11 cellular contexts compared by ENCODE assay signal in genomic region chr4:1137850-1138249, GRCh38. TPM values are rescaled to one million over a fixed set of nuclear protein-coding genes. Genes with fewer than 3 reads are reported as not detected.
DNase-seq lines count a peak whose midpoint lies in the region; ATAC-seq and TF ChIP-seq lines count a peak whose summit lies in the region.
"Had no signal": no experiment of that assay in that cellular context is flagged by ENCODE, and none has a peak within 500 bp of the region (broad histone marks: within the 10 kb centered on the region; RNA-seq: fewer than 3 reads in every experiment).

No MANE protein-coding gene starts in this region.

- TF ChIP-seq POLR2A in IMR-90 (IDR thresholded peaks at IDR 0.05; ENCODE audit: low read depth, low read length) (no peak), uterus (IDR thresholded peaks at IDR 0.05) (no peak), stomach (IDR thresholded peaks at IDR 0.05) (no peak)

- no peaks in the 10 kb centered on the region for H4K20me1 ChIP-seq in IMR-90 (ENCODE audit: insufficient read depth, low read length)

- peaks cover 20% of the 10 kb centered on the region for H3K27me3 ChIP-seq in IMR-90 (ENCODE audit: control insufficient read depth, insufficient read depth, low read length)
- no peaks in the 10 kb centered on the region for H3K27me3 ChIP-seq in lower lobe of right lung (ENCODE audit: low read depth)
- H3K27me3 ChIP-seq in uterus, result no peaks in the 10 kb centered on the region
- peaks cover 0 to 15% (median 0%) of the 10 kb centered on the region in 3 donors for H3K27me3 ChIP-seq in stomach

- H3K27me3 Mint-ChIP-seq in CD14-positive monocyte (ENCODE audit: low read depth in 3 of 3), result peaks cover 6 to 18% (median 18%) of the 10 kb centered on the region in 3 donors
- H3K27me3 Mint-ChIP-seq in activated CD8-positive, alpha-beta T cell treated with anti-CD3 and anti-CD28 coated beads, Interleukin-2, amount 10 ng/mL, durations not matched to agents 7 days and 5 days (ENCODE audit: low read depth), result peaks cover 12% of the 10 kb centered on the region

- H2AFZ ChIP-seq in IMR-90 (replicated peaks; ENCODE audit: low read length, poor library complexity), result no peak overlapping the region

- H3K56ac ChIP-seq in IMR-90 (ENCODE audit: extremely low read depth, insufficient read depth, low read length), result no peak overlapping the region

- H2AK9ac ChIP-seq in IMR-90 (replicated peaks; ENCODE audit: low read depth, low read length, poor library complexity), result no peak overlapping the region

- H3K4me2 ChIP-seq in IMR-90 (ENCODE audit: low read depth, low read length), result no peak overlapping the region

- POLR2A ChIA-PET in IMR-90 (lab: Charles Lee; ENCODE audit: unreplicated experiment), result no interaction called here
- POLR2A ChIA-PET in activated CD8-positive, alpha-beta T cell treated with anti-CD3 and anti-CD28 coated beads, Interleukin-2, amount 10 ng/mL, durations not matched to agents 7 days and 5 days (lab: Charles Lee), result interaction anchor here (0.5 to 1.6 kb wide), 7 partner anchors 16 to 468 kb away, joined by 3 to 14 read pairs (median 3); partner anchors contain the start of gene CTBP1

- CTCF ChIA-PET in IMR-90 (lab: Yijun Ruan, JAX), result interaction anchor here (1.0 kb wide), 1 partner anchor 130 kb away, joined by 9 read pairs; no protein-coding TSS in a partner anchor
- CTCF ChIA-PET in activated CD8-positive, alpha-beta T cell treated with anti-CD3 and anti-CD28 coated beads, Interleukin-2, amount 10 ng/mL, durations not matched to agents 7 days and 5 days (lab: Charles Lee), result interaction anchor here (0.6 to 3.0 kb wide), 16 partner anchors 9 to 218 kb away, joined by 3 to 24 read pairs (median 4); partner anchors contain the start of gene UVSSA

- H2BK5ac ChIP-seq in IMR-90 (ENCODE audit: low read depth, low read length, poor library complexity, severe bottlenecking), result no peak overlapping the region

- intact Hi-C loops in CD14-positive monocyte (cut with micrococcal nuclease) (loop anchor here in 1 of 2 donors (2.0 kb wide), 1 partner anchor 209 kb away; the partner anchor contains the start of gene UVSSA), IMR-90 (cut with micrococcal nuclease) (no loop called here), lower lobe of right lung (cut with DNase I) (no loop called here), uterus (cut with DNase I; ENCODE audit: low total_unique reads) (loop anchor here (10.0 kb wide), 1 partner anchor 227 kb away; no protein-coding TSS in a partner anchor), stomach (cut with DNase I; ENCODE audit: low total_unique reads) (loop anchor here (10.0 kb wide), 2 partner anchors 127 to 217 kb away; no protein-coding TSS in a partner anchor)

- no peak for TF ChIP-seq EP300 in stomach (IDR thresholded peaks at IDR 0.05)

- H2BK15ac ChIP-seq in IMR-90 (ENCODE audit: low read depth, low read length), result no peak overlapping the region

- no peaks in the 10 kb centered on the region; the same call in 1 of the 2 replicates for H3K9me1 ChIP-seq in IMR-90 (ENCODE audit: insufficient read depth, low read length)

- no peaks in the 10 kb centered on the region for H3K79me1 ChIP-seq in IMR-90 (ENCODE audit: low read depth in 1 of 2, low read length in 2 of 2)

- in situ Hi-C loops in IMR-90 (cut with MboI; ENCODE audit: low sequenced_read_pairs), result no loop called here

- no peak overlapping the region for H3K23ac ChIP-seq in IMR-90 (ENCODE audit: low read depth, low read length)

- no peak for TF ChIP-seq RAD21 in IMR-90 (IDR thresholded peaks at IDR 0.05; ENCODE audit: low read length)

- no peaks in the 10 kb centered on the region for H3K9me3 Mint-ChIP-seq in CD14-positive monocyte
- no peaks in the 10 kb centered on the region for H3K9me3 Mint-ChIP-seq in activated CD8-positive, alpha-beta T cell treated with anti-CD3 and anti-CD28 coated beads, Interleukin-2, amount 10 ng/mL, durations not matched to agents 7 days and 5 days (ENCODE audit: insufficient read depth)

- H4K8ac ChIP-seq in IMR-90 (ENCODE audit: low read depth in 2 of 2, low read length in 2 of 2), result no peak overlapping the region

- no CpG with 5 or more reads among the region's 2 CpGs for WGBS in IMR-90 (ENCODE audit: extremely low coverage in 2 of 2, insufficient read length in 1 of 2), 2 experiments
- WGBS in stomach, 5 donors, result 85 to 92% (median 88%) methylated on average over 2 of the region's 2 CpGs

- no peak overlapping the region for H2BK20ac ChIP-seq in IMR-90 (ENCODE audit: low read depth, low read length)

- no peak overlapping the region for H3K18ac ChIP-seq in IMR-90 (ENCODE audit: low read depth, low read length)

- ATAC-seq in IMR-90 (ENCODE audit: low read depth) (no peak), lower lobe of right lung (peak; percentile 64 to 68), HG02885 (IDR thresholded peaks at IDR 0.05; ENCODE audit: poor library complexity, unreplicated experiment) (no peak), GM18867 (IDR thresholded peaks at IDR 0.05; ENCODE audit: unreplicated experiment) (no peak)
- ATAC-seq in activated CD8-positive, alpha-beta T cell treated with anti-CD3 and anti-CD28 coated beads, Interleukin-2, amount 10 ng/mL, durations not matched to agents 7 days and 5 days, result no peak

- H3K4me1 ChIP-seq in IMR-90 (ENCODE audit: control insufficient read depth, insufficient read depth, low read length) (no peaks in the 10 kb centered on the region), lower lobe of right lung (peaks cover 5% of the 10 kb centered on the region), uterus (no peaks in the 10 kb centered on the region), stomach (peaks cover 0 to 17% (median 0%) of the 10 kb centered on the region in 4 donors)

- DNase-seq in CD14-positive monocyte (ENCODE audit: low spot score) (no peak), IMR-90 (no peak), lower lobe of right lung (no peak), uterus (no peak), stomach (no peak)
- DNase-seq in activated CD8-positive, alpha-beta T cell treated with anti-CD3 and anti-CD28 coated beads, Interleukin-2, amount 10 ng/mL, durations not matched to agents 7 days and 5 days, result no peak
- DNase-seq: mammary epithelial cell, NCI-H524, trophoblast cell had no signal

- H3K27ac ChIP-seq in IMR-90 (ENCODE audit: insufficient read depth, low read length), result no peak overlapping the region
- peak overlapping the region; percentile 27 for H3K27ac ChIP-seq in lower lobe of right lung
- H3K27ac ChIP-seq in uterus, result no peak overlapping the region
- H3K27ac ChIP-seq in stomach, result peak overlapping the region in 1 of 5 donors; percentile 22

- H2AK5ac ChIP-seq in IMR-90 (ENCODE audit: low read depth, low read length), result no peak overlapping the region

- H3K4me3 ChIP-seq in IMR-90 (ENCODE audit: insufficient read depth, low read depth, low read length) (no peak overlapping the region), lower lobe of right lung (peak overlapping the region; percentile 35), uterus (no peak overlapping the region), stomach (peak overlapping the region in 1 of 4 donors; percentile 13)

- peak overlapping the region; percentile 57 to 89 for H3K4me3 Mint-ChIP-seq in CD14-positive monocyte
- H3K4me3 Mint-ChIP-seq in activated CD8-positive, alpha-beta T cell treated with anti-CD3 and anti-CD28 coated beads, Interleukin-2, amount 10 ng/mL, durations not matched to agents 7 days and 5 days, result peak overlapping the region; percentile 68

- peaks cover 0 to 5% of the 10 kb centered on the region in 2 donors for H3K36me3 Mint-ChIP-seq in CD14-positive monocyte
- peaks cover 5% of the 10 kb centered on the region for H3K36me3 Mint-ChIP-seq in activated CD8-positive, alpha-beta T cell treated with anti-CD3 and anti-CD28 coated beads, Interleukin-2, amount 10 ng/mL, durations not matched to agents 7 days and 5 days (ENCODE audit: low read depth)

- no peak overlapping the region for H4K91ac ChIP-seq in IMR-90 (ENCODE audit: insufficient read depth, low read depth, low read length)

- no peak overlapping the region for H3K9ac ChIP-seq in IMR-90 (ENCODE audit: low read depth, low read length)

- H2BK120ac ChIP-seq in IMR-90 (ENCODE audit: low read depth, low read length), result no peak overlapping the region

- dilution Hi-C loops in IMR-90 (cut with HindIII; ENCODE audit: low sequenced_read_pairs, unreplicated experiment), result no loop called here

- peak overlapping the region; percentile 90 to 96 (median 93) for H3K27ac Mint-ChIP-seq in CD14-positive monocyte
- H3K27ac Mint-ChIP-seq in activated CD8-positive, alpha-beta T cell treated with anti-CD3 and anti-CD28 coated beads, Interleukin-2, amount 10 ng/mL, durations not matched to agents 7 days and 5 days, result peak overlapping the region; percentile 67

- H4K5ac ChIP-seq in IMR-90 (ENCODE audit: low read depth, low read length), result no peak overlapping the region

- H3K9me3 ChIP-seq in IMR-90 (ENCODE audit: control insufficient read depth, insufficient read depth, low read length) (peaks cover 2% of the 10 kb centered on the region; the same call in 1 of the 2 replicates), lower lobe of right lung (no peaks in the 10 kb centered on the region), uterus (no peaks in the 10 kb centered on the region), stomach (no peaks in the 10 kb centered on the region)

- TF ChIP-seq CTCF in CD14-positive monocyte (IDR thresholded peaks at IDR 0.05), result no peak
- no peak for TF ChIP-seq CTCF in IMR-90 (conservative IDR thresholded peaks at IDR 0.05; ENCODE audit: low read depth, low read length)
- no peak for TF ChIP-seq CTCF in lower lobe of right lung (IDR thresholded peaks at IDR 0.05)
- no peak for TF ChIP-seq CTCF in uterus (IDR thresholded peaks at IDR 0.05)
- TF ChIP-seq CTCF in stomach (IDR thresholded peaks at IDR 0.05), result no peak

- BruUV-seq in IMR-90 (replicated peaks; lab: Mats Ljungman, UMichigan), result no TSS peak

- H3K4ac ChIP-seq in IMR-90 (ENCODE audit: low read depth, low read length), result no peak overlapping the region

- H3K36me3 ChIP-seq in IMR-90 (ENCODE audit: control insufficient read depth, insufficient read depth, low read length) (no peaks in the 10 kb centered on the region), lower lobe of right lung (no peaks in the 10 kb centered on the region), uterus (no peaks in the 10 kb centered on the region), stomach (no peaks in the 10 kb centered on the region)

- no peak overlapping the region for H3K14ac ChIP-seq in IMR-90 (replicated peaks; ENCODE audit: low read depth, low read length)

- peaks cover 50% of the 10 kb centered on the region for H3K4me1 Mint-ChIP-seq in CD14-positive monocyte
- peaks cover 23% of the 10 kb centered on the region for H3K4me1 Mint-ChIP-seq in activated CD8-positive, alpha-beta T cell treated with anti-CD3 and anti-CD28 coated beads, Interleukin-2, amount 10 ng/mL, durations not matched to agents 7 days and 5 days (ENCODE audit: low read depth)

RNA-seq across cellular contexts. Expression of gene RNF212, which starts 24.5 kb away (rescaled TPM):
- under 1 TPM in 1 of 2 donors, not detected in 1; 0.17 TPM for polyA plus RNA-seq in CD14-positive monocyte
- total RNA-seq in IMR-90 (2012; rRNA removed), result under 0.01 TPM in 2 replicates
- polyA plus RNA-seq in IMR-90 (2012; rRNA removed), result 0.46 and 0.51 TPM in 2 replicates
- polyA plus RNA-seq in IMR-90 (2012; cell fraction: cytosol; rRNA removed), result 0.08 and 0.35 TPM in 2 replicates
- polyA plus RNA-seq in IMR-90 (2012; cell fraction: nucleus; rRNA removed; ENCODE audit: low replicate concordance), result 0.96 and 1.3 TPM in 2 replicates
- 1 to 10 TPM; 2.0 to 2.7 TPM for total RNA-seq in activated CD8-positive, alpha-beta T cell treated with anti-CD3 and anti-CD28 coated beads, Interleukin-2, amount 10 ng/mL, durations not matched to agents 7 days and 5 days
- total RNA-seq in lower lobe of right lung, result 6.8 TPM
- total RNA-seq in uterus, result 10 to 100 TPM in 1 of 4 donors, 1 to 10 TPM in 2, under 1 TPM in 1; 0.77 to 13.5 (median 5.2) TPM
- total RNA-seq in stomach, result 1 to 10 TPM in 1 of 5 donors, not detected in 4; 1.3 TPM
- 1 to 10 TPM; 1.7 to 4.8 (median 3.5) TPM for polyA plus RNA-seq in stomach

RNA-seq across cellular contexts. Expression of gene SPON2, which starts 34.5 kb away (rescaled TPM):
- polyA plus RNA-seq in CD14-positive monocyte (under 1 TPM; 0.74 to 0.90 TPM), IMR-90 (2012; rRNA removed) (177 and 209 TPM in 2 replicates), stomach (10 to 100 TPM; 20.1 to 54.6 (median 40.6) TPM)
- total RNA-seq in IMR-90 (2012; rRNA removed) (21.1 and 21.7 TPM in 2 replicates), lower lobe of right lung (32.0 TPM), uterus (100 to 1,000 TPM in 2 of 4 donors, 10 to 100 TPM in 2; 60.6 to 262 (median 115) TPM), stomach (100 to 1,000 TPM in 1 of 5 donors, 10 to 100 TPM in 4; 12.8 to 224 (median 63.9) TPM)
- polyA plus RNA-seq in IMR-90 (2012; cell fraction: cytosol; rRNA removed), result 208 and 420 TPM in 2 replicates
- 476 and 980 TPM in 2 replicates for polyA plus RNA-seq in IMR-90 (2012; cell fraction: nucleus; rRNA removed; ENCODE audit: low replicate concordance)
- total RNA-seq in activated CD8-positive, alpha-beta T cell treated with anti-CD3 and anti-CD28 coated beads, Interleukin-2, amount 10 ng/mL, durations not matched to agents 7 days and 5 days, result 10 to 100 TPM; 14.7 to 14.9 TPM

Comparison
In these comparisons a context has a peak if more than half of its experiments do, and no peak if none do; other contexts are left out.
1. ATAC-seq: peak in lower lobe of right lung (2 of 2); none in IMR-90 (single experiment), activated CD8-positive, alpha-beta T cell treated with anti-CD3 and anti-CD28 coated beads, Interleukin-2, amount 10 ng/mL, durations not matched to agents 7 days and 5 days (single experiment), HG02885 (single experiment) and GM18867 (single experiment).
2. intact Hi-C loops: an anchor here in uterus (10.0 kb wide) and stomach (10.0 kb wide); none called in IMR-90 and lower lobe of right lung.